Comparison of ENCODE assay signal across 1 cellular context in genomic region chr1:15668089-15668754, GRCh38.
TF ChIP-seq lines count a peak whose summit lies in the region.

No MANE protein-coding gene starts in this region.

TF ChIP-seq in WTC11, 78 proteins besides CTCF, POLR2A, EP300 and RAD21 (continued from another document):
- TF ChIP-seq, protein P1, sequence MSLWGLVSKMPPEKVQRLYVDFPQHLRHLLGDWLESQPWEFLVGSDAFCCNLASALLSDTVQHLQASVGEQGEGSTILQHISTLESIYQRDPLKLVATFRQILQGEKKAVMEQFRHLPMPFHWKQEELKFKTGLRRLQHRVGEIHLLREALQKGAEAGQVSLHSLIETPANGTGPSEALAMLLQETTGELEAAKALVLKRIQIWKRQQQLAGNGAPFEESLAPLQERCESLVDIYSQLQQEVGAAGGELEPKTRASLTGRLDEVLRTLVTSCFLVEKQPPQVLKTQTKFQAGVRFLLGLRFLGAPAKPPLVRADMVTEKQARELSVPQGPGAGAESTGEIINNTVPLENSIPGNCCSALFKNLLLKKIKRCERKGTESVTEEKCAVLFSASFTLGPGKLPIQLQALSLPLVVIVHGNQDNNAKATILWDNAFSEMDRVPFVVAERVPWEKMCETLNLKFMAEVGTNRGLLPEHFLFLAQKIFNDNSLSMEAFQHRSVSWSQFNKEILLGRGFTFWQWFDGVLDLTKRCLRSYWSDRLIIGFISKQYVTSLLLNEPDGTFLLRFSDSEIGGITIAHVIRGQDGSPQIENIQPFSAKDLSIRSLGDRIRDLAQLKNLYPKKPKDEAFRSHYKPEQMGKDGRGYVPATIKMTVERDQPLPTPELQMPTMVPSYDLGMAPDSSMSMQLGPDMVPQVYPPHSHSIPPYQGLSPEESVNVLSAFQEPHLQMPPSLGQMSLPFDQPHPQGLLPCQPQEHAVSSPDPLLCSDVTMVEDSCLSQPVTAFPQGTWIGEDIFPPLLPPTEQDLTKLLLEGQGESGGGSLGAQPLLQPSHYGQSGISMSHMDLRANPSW (CRISPR knock-in tag; conservative IDR thresholded peaks at IDR 0.05; ENCODE audit: low read depth) = no peak
- TF ChIP-seq ZNF423 (CRISPR knock-in tag; IDR thresholded peaks at IDR 0.05) (no peak), FOXK1 (CRISPR knock-in tag; IDR thresholded peaks at IDR 0.05) (no peak)
